ENCODE assay signal across 9 cellular contexts in the genomic region with DNA sequence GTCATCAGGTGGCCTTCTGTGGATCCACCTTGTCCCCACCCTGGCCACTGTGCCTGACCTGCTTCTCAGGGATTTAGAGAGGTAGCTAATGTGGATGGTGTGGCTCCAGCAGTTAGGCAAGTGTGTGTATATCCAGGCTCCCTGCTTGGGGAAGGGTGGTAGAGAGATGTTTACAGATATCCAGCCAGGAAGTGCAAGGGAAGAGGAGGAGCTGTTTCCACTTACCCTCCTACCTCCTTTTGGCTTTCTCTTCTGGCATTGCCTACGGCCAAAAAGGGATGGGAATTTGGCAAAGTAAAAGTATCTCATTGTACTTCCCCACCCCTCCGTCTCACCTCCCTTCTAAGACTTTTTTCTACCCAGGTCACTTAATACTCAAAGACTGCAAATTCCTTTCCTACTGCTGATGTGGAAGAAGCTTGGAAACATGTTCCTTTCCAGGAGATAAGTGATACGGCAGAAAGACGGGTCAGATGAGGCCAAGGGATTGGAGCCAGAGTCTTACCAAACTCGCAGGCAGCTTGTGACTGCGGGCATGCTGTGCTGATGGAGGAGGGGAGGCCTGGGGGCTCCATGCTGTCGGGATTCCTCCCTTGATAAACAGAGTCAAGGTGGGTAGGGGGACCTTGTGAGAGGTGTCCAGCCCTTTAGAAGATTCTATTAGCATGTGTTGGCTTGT.
DNase-seq lines count a peak whose midpoint lies in the region; ATAC-seq, FAIRE-seq and TF ChIP-seq lines count a peak whose summit lies in the region.
"Had no signal": no experiment of that assay in that cellular context is flagged by ENCODE, and none has a peak within 500 bp of the region (broad histone marks: within the 10 kb centered on the region; RNA-seq: fewer than 3 reads in every experiment).

No MANE protein-coding gene starts in this region.

- H3K36me3 ChIP-seq in K562 (ENCODE audit: control insufficient read depth, insufficient read depth, low read length): no peaks in the 10 kb centered on the region
- no peaks in the 10 kb centered on the region for H3K36me3 ChIP-seq in skeletal muscle tissue (ENCODE audit: control insufficient read depth in 3 of 3, insufficient read depth in 3 of 3, low read length in 3 of 3)
- H3K36me3 ChIP-seq: brain microvascular endothelial cell had no signal

- WGBS in K562 (ENCODE audit: insufficient coverage, low coverage, missing lambda C conversion rate): 24% methylated on average over 7 of the region's 7 CpGs
- 28% methylated on average over 7 of the region's 7 CpGs for WGBS in right cardiac atrium

- H3K4me2 ChIP-seq in K562 (ENCODE audit: insufficient read depth, low read length): peak overlapping the region; percentile 57

- peak overlapping the region in 1 of 2 experiments; percentile 78; a peak in 1 of 4 replicates for H3K9ac ChIP-seq in K562 (ENCODE audit: insufficient read depth in 1 of 2, low read depth in 2 of 2, low read length in 2 of 2)
- peak overlapping the region in 2 of 3 donors; percentile 63 to 68 for H3K9ac ChIP-seq in skeletal muscle tissue (ENCODE audit: low read depth in 1 of 3, low read length in 3 of 3)

- no peak for TF ChIP-seq CTCF in K562 (IDR thresholded peaks at IDR 0.05 in 2 of 3, conservative IDR thresholded peaks at IDR 0.05 in 1 of 3; ENCODE audit: insufficient read depth in 2 of 3, low read depth in 1 of 3, low read length in 3 of 3)

- peak; percentile 66 for DNase-seq in ELF-1 (ENCODE audit: low read depth, low spot score)
- no peak for DNase-seq in K562 (ENCODE audit: extremely low read depth in 1 of 4, low spot score in 3 of 4)
- DNase-seq in right cardiac atrium: peak; percentile 54 to 78 (median 69)
- no peak for DNase-seq in mucosa of gallbladder (ENCODE audit: low spot score)
- no peak for DNase-seq in medulla oblongata (ENCODE audit: extremely low spot score)
- DNase-seq: brain microvascular endothelial cell had no signal

- H4K20me1 ChIP-seq in K562 (replicated peaks; ENCODE audit: control insufficient read depth, insufficient read depth, low read length): no peaks in the 10 kb centered on the region

- POLR2A ChIA-PET in K562 (lab: Yijun Ruan, JAX): interaction anchor here (0.6 to 1.5 kb wide), 6 partner anchors 15 to 44 kb away, joined by 3 to 4 read pairs (median 3); no protein-coding TSS in a partner anchor

- H3K4me3 ChIP-seq in K562: peak overlapping the region; percentile 1; the same call in 1 of the 2 replicates
- no peak overlapping the region for H3K4me3 ChIP-seq in right cardiac atrium (ENCODE audit: low read length)
- peak overlapping the region; percentile 57 for H3K4me3 ChIP-seq in skeletal muscle tissue (ENCODE audit: low read length in 3 of 3)

- no peak; the same call in 1 of the 2 replicates for TF ChIP-seq EP300 in K562 (IDR thresholded peaks at IDR 0.05; ENCODE audit: low read length)

- H3K27ac ChIP-seq in K562 (ENCODE audit: extremely low read depth, low read depth, low read length) (peak overlapping the region; percentile 27; the same call in 1 of the 3 replicates), right cardiac atrium (ENCODE audit: low read length) (peak overlapping the region; percentile 62), skeletal muscle tissue (ENCODE audit: low read depth, low read length) (peak overlapping the region; percentile 54)
- H3K27ac ChIP-seq: brain microvascular endothelial cell had no signal

- H3K9me1 ChIP-seq in K562 (ENCODE audit: control insufficient read depth, insufficient read depth, low read length): no peaks in the 10 kb centered on the region

- no peak for TF ChIP-seq RAD21 in K562 (CRISPR knock-in tag; conservative IDR thresholded peaks at IDR 0.05 in 1 of 2, IDR thresholded peaks at IDR 0.05 in 1 of 2)

- no TSS peak for BruUV-seq in K562 (replicated peaks; lab: Mats Ljungman, UMichigan)

- intact Hi-C loops in K562 (cut with micrococcal nuclease): no loop called here
- intact Hi-C loops in right cardiac atrium (cut with DNase I): no loop called here

- ATAC-seq in K562: peak; percentile 62
- ATAC-seq in right cardiac atrium: peak; percentile 92 to 97
- no peak for ATAC-seq in GM21367 (IDR thresholded peaks at IDR 0.05; ENCODE audit: unreplicated experiment)
- no peak for ATAC-seq in HG03135 (IDR thresholded peaks at IDR 0.05; ENCODE audit: unreplicated experiment)

- no peaks in the 10 kb centered on the region for H3K79me2 ChIP-seq in K562 (ENCODE audit: control insufficient read depth, insufficient read depth, low read length)

- H3K4me1 ChIP-seq in K562 (replicated peaks in 1 of 2; ENCODE audit: control insufficient read depth in 2 of 2, insufficient read depth in 2 of 2, low read length in 2 of 2) (peaks cover 3 to 15% of the 10 kb centered on the region in 2 experiments; a peak in 3 of 5 replicates), right cardiac atrium (ENCODE audit: control insufficient read depth, insufficient read depth, low read length) (peaks cover 9% of the 10 kb centered on the region), skeletal muscle tissue (ENCODE audit: control insufficient read depth in 3 of 3, insufficient read depth in 3 of 3, low read length in 3 of 3) (peaks cover 15 to 17% (median 16%) of the 10 kb centered on the region in 3 donors)

- CTCF ChIA-PET in K562 (lab: Yijun Ruan, JAX; ENCODE audit: low intra/inter-chr PET ratio): no interaction called here

- H3K27me3 ChIP-seq in K562 (ENCODE audit: control insufficient read depth in 2 of 2, insufficient read depth in 2 of 2, low read length in 2 of 2): no peaks in the 10 kb centered on the region
- no peaks in the 10 kb centered on the region for H3K27me3 ChIP-seq in right cardiac atrium (ENCODE audit: control insufficient read depth, insufficient read depth)
- no peaks in the 10 kb centered on the region for H3K27me3 ChIP-seq in skeletal muscle tissue (ENCODE audit: control insufficient read depth in 3 of 3, insufficient read depth in 3 of 3, low read length in 3 of 3)
- H3K27me3 ChIP-seq: brain microvascular endothelial cell had no signal

- no peaks in the 10 kb centered on the region; the same call in 1 of the 2 replicates for H3K9me3 ChIP-seq in K562 (replicated peaks; ENCODE audit: control insufficient read depth, insufficient read depth, low read depth, low read length)
- H3K9me3 ChIP-seq in right cardiac atrium (ENCODE audit: control insufficient read depth, low read length): no peaks in the 10 kb centered on the region
- H3K9me3 ChIP-seq in skeletal muscle tissue (ENCODE audit: control insufficient read depth in 3 of 3, low read length in 3 of 3): no peaks in the 10 kb centered on the region

- in situ Hi-C loops in K562 (cut with MboI): no loop called here

- peak overlapping the region; percentile 92 for H2AFZ ChIP-seq in K562 (ENCODE audit: low read depth, low read length)

- no peak for FAIRE-seq in K562 (lab: Jason Lieb, UNC)

- TF ChIP-seq POLR2A in K562 (conservative IDR thresholded peaks at IDR 0.05): no peak

TF ChIP-seq in K562, 482 proteins besides CTCF, POLR2A, EP300 and RAD21 (continues in another document):
- TF ChIP-seq FOXK1 (CRISPR knock-in tag; IDR thresholded peaks at IDR 0.05; ENCODE audit: borderline replicate concordance) (no peak), JUND (IDR thresholded peaks at IDR 0.05; ENCODE audit: borderline replicate concordance, low read depth, low read length) (no peak), JUND (tag; IDR thresholded peaks at IDR 0.05; ENCODE audit: borderline replicate concordance, low read depth, low read length) (0 out of 3 replicates have a peak, but pooled peaks have one; percentile 27), TEAD4 (IDR thresholded peaks at IDR 0.05; ENCODE audit: low read length) (no peak), TEAD4 (CRISPR knock-in tag; IDR thresholded peaks at IDR 0.05; ENCODE audit: borderline replicate concordance) (no peak), ZNF668 (CRISPR knock-in tag; IDR thresholded peaks at IDR 0.05) (no peak), SREBF2 (CRISPR knock-in tag; IDR thresholded peaks at IDR 0.05) (no peak)
- TF ChIP-seq, protein P1, sequence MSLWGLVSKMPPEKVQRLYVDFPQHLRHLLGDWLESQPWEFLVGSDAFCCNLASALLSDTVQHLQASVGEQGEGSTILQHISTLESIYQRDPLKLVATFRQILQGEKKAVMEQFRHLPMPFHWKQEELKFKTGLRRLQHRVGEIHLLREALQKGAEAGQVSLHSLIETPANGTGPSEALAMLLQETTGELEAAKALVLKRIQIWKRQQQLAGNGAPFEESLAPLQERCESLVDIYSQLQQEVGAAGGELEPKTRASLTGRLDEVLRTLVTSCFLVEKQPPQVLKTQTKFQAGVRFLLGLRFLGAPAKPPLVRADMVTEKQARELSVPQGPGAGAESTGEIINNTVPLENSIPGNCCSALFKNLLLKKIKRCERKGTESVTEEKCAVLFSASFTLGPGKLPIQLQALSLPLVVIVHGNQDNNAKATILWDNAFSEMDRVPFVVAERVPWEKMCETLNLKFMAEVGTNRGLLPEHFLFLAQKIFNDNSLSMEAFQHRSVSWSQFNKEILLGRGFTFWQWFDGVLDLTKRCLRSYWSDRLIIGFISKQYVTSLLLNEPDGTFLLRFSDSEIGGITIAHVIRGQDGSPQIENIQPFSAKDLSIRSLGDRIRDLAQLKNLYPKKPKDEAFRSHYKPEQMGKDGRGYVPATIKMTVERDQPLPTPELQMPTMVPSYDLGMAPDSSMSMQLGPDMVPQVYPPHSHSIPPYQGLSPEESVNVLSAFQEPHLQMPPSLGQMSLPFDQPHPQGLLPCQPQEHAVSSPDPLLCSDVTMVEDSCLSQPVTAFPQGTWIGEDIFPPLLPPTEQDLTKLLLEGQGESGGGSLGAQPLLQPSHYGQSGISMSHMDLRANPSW (CRISPR knock-in tag; IDR thresholded peaks at IDR 0.05): no peak
- TF ChIP-seq, protein P2, sequence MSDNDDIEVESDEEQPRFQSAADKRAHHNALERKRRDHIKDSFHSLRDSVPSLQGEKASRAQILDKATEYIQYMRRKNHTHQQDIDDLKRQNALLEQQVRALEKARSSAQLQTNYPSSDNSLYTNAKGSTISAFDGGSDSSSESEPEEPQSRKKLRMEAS (CRISPR knock-in tag; IDR thresholded peaks at IDR 0.05): no peak

Comparison
In these comparisons a context has a peak if more than half of its experiments do, and no peak if none do; other contexts are left out.
1. DNase-seq: peak in ELF-1 (single experiment) and right cardiac atrium (3 of 3); none in K562 (0 of 4), mucosa of gallbladder (single experiment) and medulla oblongata (single experiment).
2. ATAC-seq: peak in K562 (single experiment) and right cardiac atrium (2 of 2); none in GM21367 (single experiment) and HG03135 (single experiment).
3. Peak in every context shown above with its lines, with median percentiles within 50 percentile points of each other: H3K27ac ChIP-seq.